Comparison of ENCODE assay signal across 8 cellular contexts in genomic region chr14:67360469-67361206, GRCh38. TPM values are rescaled to one million over a fixed set of nuclear protein-coding genes. Genes with fewer than 3 reads are reported as not detected.
DNase-seq lines count a peak whose midpoint lies in the region; ATAC-seq, FAIRE-seq and TF ChIP-seq lines count a peak whose summit lies in the region.

No MANE protein-coding gene starts in this region.

- no peaks in the 10 kb centered on the region for H3K27me3 Mint-ChIP-seq in astrocyte (ENCODE audit: low read depth, unreplicated experiment)

- H3K27ac Mint-ChIP-seq in astrocyte (ENCODE audit: unreplicated experiment) = peak overlapping the region; percentile 99

- peaks cover 75% of the 10 kb centered on the region for H4K20me1 ChIP-seq in astrocyte (ENCODE audit: insufficient read depth, low read length)

- intact Hi-C loops in left colon (cut with DNase I, micrococcal nuclease) (no loop called here), thyroid gland (cut with DNase I) (no loop called here)

- TF ChIP-seq POLR2A in thyroid gland (IDR thresholded peaks at IDR 0.05) = no peak

- peak overlapping the region; percentile 86 for H3K27ac ChIP-seq in 22Rv1
- H3K27ac ChIP-seq in astrocyte (ENCODE audit: low read depth, low read length) = peak overlapping the region; percentile 99
- peak overlapping the region; percentile 74 to 96 (median 94) for H3K27ac ChIP-seq in thyroid gland

- H3K36me3 ChIP-seq in astrocyte (ENCODE audit: insufficient read depth, low read length) (peaks cover 15% of the 10 kb centered on the region), thyroid gland (peaks cover 6 to 7% of the 10 kb centered on the region in 2 donors)

- peaks cover 24% of the 10 kb centered on the region for H3K4me1 Mint-ChIP-seq in astrocyte (ENCODE audit: low read depth, unreplicated experiment)

- H2AFZ ChIP-seq in astrocyte (ENCODE audit: low read depth, low read length) = peak overlapping the region; percentile 100

- peak overlapping the region; percentile 98 for H3K9ac ChIP-seq in astrocyte (ENCODE audit: low read length)

- H3K4me3 ChIP-seq in astrocyte (ENCODE audit: insufficient read depth, low read depth, low read length) (peak overlapping the region; percentile 99), thyroid gland (replicated peaks in 1 of 3) (peak overlapping the region; percentile 41 to 77 (median 62))

- peak overlapping the region; percentile 97 for H3K4me3 Mint-ChIP-seq in astrocyte (ENCODE audit: unreplicated experiment)

- FAIRE-seq in astrocyte (lab: Jason Lieb, UNC) = no peak

- peaks cover 94% of the 10 kb centered on the region for H3K79me2 ChIP-seq in astrocyte (ENCODE audit: insufficient read depth, low read length)

- TF ChIP-seq CTCF in 22Rv1 (IDR thresholded peaks at IDR 0.05) = no peak
- TF ChIP-seq CTCF in astrocyte (IDR thresholded peaks at IDR 0.05; ENCODE audit: insufficient read depth, low read depth, low read length) = no peak
- TF ChIP-seq CTCF in thyroid gland (IDR thresholded peaks at IDR 0.05) = no peak

- DNase-seq in astrocyte (ENCODE audit: low read depth) (no peak), left colon (no peak), thyroid gland (no peak), NCI-H82 (lab: John Stamatoyannopoulos, UW) (no peak), NCI-H1105 treated with DMSO at 0.1 percent for 48 hours (lab: John Stamatoyannopoulos, UW) (no peak)

- H3K36me3 Mint-ChIP-seq in astrocyte (ENCODE audit: low read depth, unreplicated experiment) = no peaks in the 10 kb centered on the region

- WGBS in thyroid gland, 2 donors = 2 to 3% methylated on average over 23 to 32 of the region's 34 CpGs

- H3K27me3 ChIP-seq in astrocyte (ENCODE audit: insufficient read depth, low read length) (no peaks in the 10 kb centered on the region), thyroid gland (no peaks in the 10 kb centered on the region)

- peak overlapping the region; percentile 96 for H3K4me2 ChIP-seq in astrocyte (ENCODE audit: low read length)

- H3K9me3 ChIP-seq in astrocyte (ENCODE audit: insufficient read depth, low read depth, low read length) = no peaks in the 10 kb centered on the region
- no peaks in the 10 kb centered on the region for H3K9me3 ChIP-seq in thyroid gland

- ATAC-seq in GM19452 (IDR thresholded peaks at IDR 0.05; ENCODE audit: unreplicated experiment) (peak; percentile 20), HG03571 (IDR thresholded peaks at IDR 0.05; ENCODE audit: unreplicated experiment) (peak; percentile 23), left colon (peak; percentile 49)

- H3K4me1 ChIP-seq in astrocyte (ENCODE audit: insufficient read depth, low read length) (peaks cover 23% of the 10 kb centered on the region), thyroid gland (peaks cover 41 to 56% of the 10 kb centered on the region in 2 donors)

- H3K9me3 Mint-ChIP-seq in astrocyte (ENCODE audit: unreplicated experiment) = no peaks in the 10 kb centered on the region

RNA-seq across cellular contexts. Expression of gene EIF2S1, which starts 0.5 kb away (rescaled TPM):
- total RNA-seq in astrocyte = 123 and 143 TPM in 2 replicates
- total RNA-seq in left colon = 10 to 100 TPM; 58.1 to 66.2 TPM
- 10 to 100 TPM; 53.3 to 98.5 (median 69.6) TPM for total RNA-seq in thyroid gland

RNA-seq across cellular contexts. Expression of gene ATP6V1D, which starts 1.0 kb away (rescaled TPM):
- 96.3 and 105 TPM in 2 replicates for total RNA-seq in astrocyte
- total RNA-seq in left colon = 10 to 100 TPM; 80.3 to 91.2 TPM
- 100 to 1,000 TPM; 123 to 220 (median 192) TPM for total RNA-seq in thyroid gland

RNA-seq across cellular contexts. Expression of gene PLEK2, which starts 51.3 kb away (rescaled TPM):
- total RNA-seq in astrocyte = 0.75 and 1.3 TPM in 2 replicates
- 10 to 100 TPM; 41.7 to 52.2 TPM for total RNA-seq in left colon
- 10 to 100 TPM; 22.0 to 75.2 (median 58.6) TPM for total RNA-seq in thyroid gland

Comparison
In these comparisons a context has a peak if more than half of its experiments do, and no peak if none do; other contexts are left out.
1. RNA of gene PLEK2, which starts 51.3 kb away (total RNA-seq): 22.0 to 75.2 TPM in thyroid gland and 41.7 to 52.2 TPM in left colon; 0.75 to 1.3 TPM in astrocyte; every median in the first group is over 10 times any median in the second.
2. Peak in every context shown above with its lines, with median percentiles within 50 percentile points of each other: H3K27ac ChIP-seq and ATAC-seq.